17 cellular contexts compared by ENCODE assay signal in genomic region chr11:12818333-12819015, GRCh38.
DNase-seq lines count a peak whose midpoint lies in the region; ATAC-seq and TF ChIP-seq lines count a peak whose summit lies in the region.
"Had no signal": no experiment of that assay in that cellular context is flagged by ENCODE, and none has a peak within 500 bp of the region (broad histone marks: within the 10 kb centered on the region; RNA-seq: fewer than 3 reads in every experiment).

No MANE protein-coding gene starts in this region.

- H3K27ac Mint-ChIP-seq in CD14-positive monocyte, result no peak overlapping the region
- H3K27ac Mint-ChIP-seq: activated T-helper 1 cell treated with anti-CD3 and anti-CD28 coated beads, Interleukin-12 subunit alpha, Interleukin-12 subunit beta, Interleukin-2, Interleukin-4 antibody, amounts not matched to agents 30 ng/mL and 10 ng/mL and 1 ng/mL, durations not matched to agents 14 hours and 24 hours and 36 hours; stimulated activated naive CD8-positive, alpha-beta T cell treated with anti-CD3 and anti-CD28 coated beads, Interleukin-15, Interleukin-2, amounts not matched to agents 100 ng/mL and 50 ng/mL, for 24 hours had no signal

- WGBS in heart left ventricle, 4 donors, result 46 to 65% (median 59%) methylated on average over 4 of the region's 4 CpGs
- 86% methylated on average over 4 of the region's 4 CpGs for WGBS in urinary bladder

- H3K27ac ChIP-seq in heart left ventricle (peak overlapping the region in 5 of 12 donors; percentile 13 to 34 (median 27)), right atrium auricular region (no peak overlapping the region), urinary bladder (ENCODE audit: low read depth) (peak overlapping the region; percentile 49)

- H3K36me3 Mint-ChIP-seq in CD14-positive monocyte, result no peaks in the 10 kb centered on the region

- H3K27me3 Mint-ChIP-seq in CD14-positive monocyte (ENCODE audit: low read depth in 3 of 3), result peaks cover 6 to 20% (median 12%) of the 10 kb centered on the region in 3 donors

- H3K9me3 Mint-ChIP-seq in CD14-positive monocyte, result peaks cover 0 to 3% (median 0%) of the 10 kb centered on the region in 7 donors
- H3K9me3 Mint-ChIP-seq: activated T-helper 1 cell treated with anti-CD3 and anti-CD28 coated beads, Interleukin-12 subunit alpha, Interleukin-12 subunit beta, Interleukin-2, Interleukin-4 antibody, amounts not matched to agents 30 ng/mL and 10 ng/mL and 1 ng/mL, durations not matched to agents 14 hours and 24 hours and 36 hours; central memory CD8-positive, alpha-beta T cell; stimulated activated naive CD8-positive, alpha-beta T cell treated with anti-CD3 and anti-CD28 coated beads, Interleukin-15, Interleukin-2, amounts not matched to agents 100 ng/mL and 50 ng/mL, for 24 hours had no signal

- no peaks in the 10 kb centered on the region for H3K4me1 Mint-ChIP-seq in CD14-positive monocyte
- H3K4me1 Mint-ChIP-seq: central memory CD8-positive, alpha-beta T cell had no signal

- TF ChIP-seq CTCF in heart left ventricle (IDR thresholded peaks at IDR 0.05) (no peak), right atrium auricular region (IDR thresholded peaks at IDR 0.05) (no peak), CD14-positive monocyte (IDR thresholded peaks at IDR 0.05) (no peak)

- H3K9me3 ChIP-seq in heart left ventricle, result no peaks in the 10 kb centered on the region
- no peaks in the 10 kb centered on the region for H3K9me3 ChIP-seq in right atrium auricular region

- no peak for TF ChIP-seq POLR2A in heart left ventricle (IDR thresholded peaks at IDR 0.05)

- no peaks in the 10 kb centered on the region for H3K27me3 ChIP-seq in heart left ventricle
- H3K27me3 ChIP-seq in right atrium auricular region, result no peaks in the 10 kb centered on the region

- ATAC-seq in heart left ventricle (peak in 3 of 4 donors; percentile 16 to 59 (median 46)), HG03045 (IDR thresholded peaks at IDR 0.05; ENCODE audit: unreplicated experiment) (no peak), HG03280 (IDR thresholded peaks at IDR 0.05; ENCODE audit: unreplicated experiment) (no peak)
- ATAC-seq: left lobe of liver had no signal

- intact Hi-C loops in heart left ventricle (cut with DNase I), result loop anchor here in 5 of 10 donors (5.0 to 10.0 kb wide), 4 partner anchors 141 to 404 kb away; partner anchors contain the start of gene TEAD1 (in 2 of the 5)
- intact Hi-C loops in CD14-positive monocyte (cut with micrococcal nuclease), result no loop called here

- H3K4me3 Mint-ChIP-seq in CD14-positive monocyte, result no peak overlapping the region
- H3K4me3 Mint-ChIP-seq: activated T-helper 1 cell treated with anti-CD3 and anti-CD28 coated beads, Interleukin-12 subunit alpha, Interleukin-12 subunit beta, Interleukin-2, Interleukin-4 antibody, amounts not matched to agents 30 ng/mL and 10 ng/mL and 1 ng/mL, durations not matched to agents 14 hours and 24 hours and 36 hours; central memory CD8-positive, alpha-beta T cell; stimulated activated naive CD8-positive, alpha-beta T cell treated with anti-CD3 and anti-CD28 coated beads, Interleukin-15, Interleukin-2, amounts not matched to agents 100 ng/mL and 50 ng/mL, for 24 hours had no signal

- H3K4me1 ChIP-seq in heart left ventricle, result peaks cover 3 to 64% (median 42%) of the 10 kb centered on the region in 12 donors
- H3K4me1 ChIP-seq in right atrium auricular region, result peaks cover 0 to 55% of the 10 kb centered on the region in 2 donors
- no peaks in the 10 kb centered on the region for H3K4me1 ChIP-seq in urinary bladder (ENCODE audit: insufficient read depth)

- no peaks in the 10 kb centered on the region for H3K36me3 ChIP-seq in heart left ventricle
- no peaks in the 10 kb centered on the region for H3K36me3 ChIP-seq in right atrium auricular region
- no peaks in the 10 kb centered on the region for H3K36me3 ChIP-seq in urinary bladder (ENCODE audit: insufficient read depth)

- H3K4me3 ChIP-seq in heart left ventricle (no peak overlapping the region), right atrium auricular region (no peak overlapping the region), urinary bladder (ENCODE audit: low read depth, low read length) (no peak overlapping the region)

- peak in 4 of 5 donors; percentile 54 to 77 (median 56) for DNase-seq in heart left ventricle
- DNase-seq in right atrium auricular region (ENCODE audit: low spot score), result no peak
- DNase-seq in SKM-1 (lab: John Stamatoyannopoulos, UW; ENCODE audit: unreplicated experiment), result peak; percentile 12
- peak; percentile 73 for DNase-seq in fibroblast of the conjunctiva (ENCODE audit: low read depth)
- DNase-seq in CD14-positive monocyte (ENCODE audit: low spot score), result no peak
- DNase-seq: ACHN; activated CD4-positive, alpha-beta T cell treated with anti-CD3 and anti-CD28 coated beads for 1 hour; GF-D8; KBM-7; SHP77 treated with DMSO at 0.1 percent for 48 hours had no signal

Comparison
In these comparisons a context has a peak if more than half of its experiments do, and no peak if none do; other contexts are left out.
1. DNase-seq: peak in heart left ventricle (4 of 5), SKM-1 (single experiment) and fibroblast of the conjunctiva (single experiment); none in right atrium auricular region (single experiment) and CD14-positive monocyte (single experiment).
2. ATAC-seq: peak in heart left ventricle (3 of 4); none in HG03045 (single experiment) and HG03280 (single experiment).